1 cellular context compared by ENCODE assay signal in genomic region chr17:55432358-55433028, GRCh38.
TF ChIP-seq lines count a peak whose summit lies in the region.

No MANE protein-coding gene starts in this region.

TF ChIP-seq in K562, 482 proteins besides CTCF, POLR2A, EP300 and RAD21 (continued from another document and continues in another):
- TF ChIP-seq CHD4 (IDR thresholded peaks at IDR 0.05; ENCODE audit: insufficient read depth, insufficient replicate concordance, low read depth, low read length, poor library complexity, severe bottlenecking) (no peak), POU5F1 (IDR thresholded peaks at IDR 0.05; ENCODE audit: borderline replicate concordance, low read depth, low read length, partially characterized antibody) (no peak), SRF (CRISPR knock-in tag; IDR thresholded peaks at IDR 0.05) (no peak), SUPT5H (IDR thresholded peaks at IDR 0.05) (no peak), NFRKB (IDR thresholded peaks at IDR 0.05; ENCODE audit: low read depth) (no peak), PHTF2 (CRISPR knock-in tag; IDR thresholded peaks at IDR 0.05) (no peak), PPARD (CRISPR knock-in tag; IDR thresholded peaks at IDR 0.05) (no peak), POLR2G (IDR thresholded peaks at IDR 0.05; ENCODE audit: low read depth, low read length) (no peak), PCBP2 (IDR thresholded peaks at IDR 0.05; ENCODE audit: low read depth, low read length, poor library complexity, severe bottlenecking) (no peak), FOS (IDR thresholded peaks at IDR 0.05; ENCODE audit: extremely low read depth, insufficient read length) (no peak), ETV5 (CRISPR knock-in tag; IDR thresholded peaks at IDR 0.05; ENCODE audit: low read depth) (no peak), ADNP (tag; IDR thresholded peaks at IDR 0.05) (no peak), SLC30A9 (CRISPR knock-in tag; IDR thresholded peaks at IDR 0.05) (no peak), DPF2 (IDR thresholded peaks at IDR 0.05) (no peak), ZNF75A (CRISPR knock-in tag; IDR thresholded peaks at IDR 0.05) (no peak), NUFIP1 (IDR thresholded peaks at IDR 0.05; ENCODE audit: partially characterized antibody) (no peak), ZNF561 (CRISPR knock-in tag; conservative IDR thresholded peaks at IDR 0.05) (no peak), SAFB (IDR thresholded peaks at IDR 0.05; ENCODE audit: borderline replicate concordance, low read depth, low read length) (no peak), GTF3C2 (IDR thresholded peaks at IDR 0.05; ENCODE audit: borderline replicate concordance, extremely low read depth, insufficient read length) (no peak), RBM34 (IDR thresholded peaks at IDR 0.05; ENCODE audit: borderline replicate concordance, insufficient read depth, low read length) (no peak), BMI1 (IDR thresholded peaks at IDR 0.05; ENCODE audit: low read length) (no peak), TFE3 (CRISPR knock-in tag; IDR thresholded peaks at IDR 0.05) (no peak), MTA1 (IDR thresholded peaks at IDR 0.05; ENCODE audit: borderline replicate concordance) (no peak), HNRNPUL1 (IDR thresholded peaks at IDR 0.05; ENCODE audit: low read length) (no peak), SMARCC2 (IDR thresholded peaks at IDR 0.05; ENCODE audit: low read depth) (no peak), CREB5 (CRISPR knock-in tag; IDR thresholded peaks at IDR 0.05) (no peak), ARNT (IDR thresholded peaks at IDR 0.05) (no peak), BRF2 (IDR thresholded peaks at IDR 0.05; ENCODE audit: borderline replicate concordance, insufficient read depth, insufficient read length) (no peak), ZNF263 (CRISPR knock-in tag; IDR thresholded peaks at IDR 0.05; ENCODE audit: borderline replicate concordance) (no peak), MEF2A (IDR thresholded peaks at IDR 0.05; ENCODE audit: control insufficient read depth, low read depth, low read length) (no peak), CREBBP (IDR thresholded peaks at IDR 0.05; ENCODE audit: low read depth, low read length) (no peak), EP400 (IDR thresholded peaks at IDR 0.05) (no peak)
- TF ChIP-seq, protein P1, sequence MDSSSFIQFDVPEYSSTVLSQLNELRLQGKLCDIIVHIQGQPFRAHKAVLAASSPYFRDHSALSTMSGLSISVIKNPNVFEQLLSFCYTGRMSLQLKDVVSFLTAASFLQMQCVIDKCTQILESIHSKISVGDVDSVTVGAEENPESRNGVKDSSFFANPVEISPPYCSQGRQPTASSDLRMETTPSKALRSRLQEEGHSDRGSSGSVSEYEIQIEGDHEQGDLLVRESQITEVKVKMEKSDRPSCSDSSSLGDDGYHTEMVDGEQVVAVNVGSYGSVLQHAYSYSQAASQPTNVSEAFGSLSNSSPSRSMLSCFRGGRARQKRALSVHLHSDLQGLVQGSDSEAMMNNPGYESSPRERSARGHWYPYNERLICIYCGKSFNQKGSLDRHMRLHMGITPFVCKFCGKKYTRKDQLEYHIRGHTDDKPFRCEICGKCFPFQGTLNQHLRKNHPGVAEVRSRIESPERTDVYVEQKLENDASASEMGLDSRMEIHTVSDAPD (CRISPR knock-in tag; IDR thresholded peaks at IDR 0.05) = no peak; the same call in 1 of the 2 replicates
- TF ChIP-seq, protein P2, sequence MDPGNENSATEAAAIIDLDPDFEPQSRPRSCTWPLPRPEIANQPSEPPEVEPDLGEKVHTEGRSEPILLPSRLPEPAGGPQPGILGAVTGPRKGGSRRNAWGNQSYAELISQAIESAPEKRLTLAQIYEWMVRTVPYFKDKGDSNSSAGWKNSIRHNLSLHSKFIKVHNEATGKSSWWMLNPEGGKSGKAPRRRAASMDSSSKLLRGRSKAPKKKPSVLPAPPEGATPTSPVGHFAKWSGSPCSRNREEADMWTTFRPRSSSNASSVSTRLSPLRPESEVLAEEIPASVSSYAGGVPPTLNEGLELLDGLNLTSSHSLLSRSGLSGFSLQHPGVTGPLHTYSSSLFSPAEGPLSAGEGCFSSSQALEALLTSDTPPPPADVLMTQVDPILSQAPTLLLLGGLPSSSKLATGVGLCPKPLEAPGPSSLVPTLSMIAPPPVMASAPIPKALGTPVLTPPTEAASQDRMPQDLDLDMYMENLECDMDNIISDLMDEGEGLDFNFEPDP (CRISPR knock-in tag; IDR thresholded peaks at IDR 0.05) = no peak
- TF ChIP-seq, protein P3, sequence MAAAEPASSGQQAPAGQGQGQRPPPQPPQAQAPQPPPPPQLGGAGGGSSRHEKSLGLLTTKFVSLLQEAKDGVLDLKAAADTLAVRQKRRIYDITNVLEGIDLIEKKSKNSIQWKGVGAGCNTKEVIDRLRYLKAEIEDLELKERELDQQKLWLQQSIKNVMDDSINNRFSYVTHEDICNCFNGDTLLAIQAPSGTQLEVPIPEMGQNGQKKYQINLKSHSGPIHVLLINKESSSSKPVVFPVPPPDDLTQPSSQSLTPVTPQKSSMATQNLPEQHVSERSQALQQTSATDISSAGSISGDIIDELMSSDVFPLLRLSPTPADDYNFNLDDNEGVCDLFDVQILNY (CRISPR knock-in tag; IDR thresholded peaks at IDR 0.05) = no peak
- TF ChIP-seq, protein P4, sequence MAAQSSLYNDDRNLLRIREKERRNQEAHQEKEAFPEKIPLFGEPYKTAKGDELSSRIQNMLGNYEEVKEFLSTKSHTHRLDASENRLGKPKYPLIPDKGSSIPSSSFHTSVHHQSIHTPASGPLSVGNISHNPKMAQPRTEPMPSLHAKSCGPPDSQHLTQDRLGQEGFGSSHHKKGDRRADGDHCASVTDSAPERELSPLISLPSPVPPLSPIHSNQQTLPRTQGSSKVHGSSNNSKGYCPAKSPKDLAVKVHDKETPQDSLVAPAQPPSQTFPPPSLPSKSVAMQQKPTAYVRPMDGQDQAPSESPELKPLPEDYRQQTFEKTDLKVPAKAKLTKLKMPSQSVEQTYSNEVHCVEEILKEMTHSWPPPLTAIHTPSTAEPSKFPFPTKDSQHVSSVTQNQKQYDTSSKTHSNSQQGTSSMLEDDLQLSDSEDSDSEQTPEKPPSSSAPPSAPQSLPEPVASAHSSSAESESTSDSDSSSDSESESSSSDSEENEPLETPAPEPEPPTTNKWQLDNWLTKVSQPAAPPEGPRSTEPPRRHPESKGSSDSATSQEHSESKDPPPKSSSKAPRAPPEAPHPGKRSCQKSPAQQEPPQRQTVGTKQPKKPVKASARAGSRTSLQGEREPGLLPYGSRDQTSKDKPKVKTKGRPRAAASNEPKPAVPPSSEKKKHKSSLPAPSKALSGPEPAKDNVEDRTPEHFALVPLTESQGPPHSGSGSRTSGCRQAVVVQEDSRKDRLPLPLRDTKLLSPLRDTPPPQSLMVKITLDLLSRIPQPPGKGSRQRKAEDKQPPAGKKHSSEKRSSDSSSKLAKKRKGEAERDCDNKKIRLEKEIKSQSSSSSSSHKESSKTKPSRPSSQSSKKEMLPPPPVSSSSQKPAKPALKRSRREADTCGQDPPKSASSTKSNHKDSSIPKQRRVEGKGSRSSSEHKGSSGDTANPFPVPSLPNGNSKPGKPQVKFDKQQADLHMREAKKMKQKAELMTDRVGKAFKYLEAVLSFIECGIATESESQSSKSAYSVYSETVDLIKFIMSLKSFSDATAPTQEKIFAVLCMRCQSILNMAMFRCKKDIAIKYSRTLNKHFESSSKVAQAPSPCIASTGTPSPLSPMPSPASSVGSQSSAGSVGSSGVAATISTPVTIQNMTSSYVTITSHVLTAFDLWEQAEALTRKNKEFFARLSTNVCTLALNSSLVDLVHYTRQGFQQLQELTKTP (IDR thresholded peaks at IDR 0.05; ENCODE audit: low read depth in 1 of 2, partially characterized antibody in 2 of 2) = no peak
- TF ChIP-seq, protein P5, sequence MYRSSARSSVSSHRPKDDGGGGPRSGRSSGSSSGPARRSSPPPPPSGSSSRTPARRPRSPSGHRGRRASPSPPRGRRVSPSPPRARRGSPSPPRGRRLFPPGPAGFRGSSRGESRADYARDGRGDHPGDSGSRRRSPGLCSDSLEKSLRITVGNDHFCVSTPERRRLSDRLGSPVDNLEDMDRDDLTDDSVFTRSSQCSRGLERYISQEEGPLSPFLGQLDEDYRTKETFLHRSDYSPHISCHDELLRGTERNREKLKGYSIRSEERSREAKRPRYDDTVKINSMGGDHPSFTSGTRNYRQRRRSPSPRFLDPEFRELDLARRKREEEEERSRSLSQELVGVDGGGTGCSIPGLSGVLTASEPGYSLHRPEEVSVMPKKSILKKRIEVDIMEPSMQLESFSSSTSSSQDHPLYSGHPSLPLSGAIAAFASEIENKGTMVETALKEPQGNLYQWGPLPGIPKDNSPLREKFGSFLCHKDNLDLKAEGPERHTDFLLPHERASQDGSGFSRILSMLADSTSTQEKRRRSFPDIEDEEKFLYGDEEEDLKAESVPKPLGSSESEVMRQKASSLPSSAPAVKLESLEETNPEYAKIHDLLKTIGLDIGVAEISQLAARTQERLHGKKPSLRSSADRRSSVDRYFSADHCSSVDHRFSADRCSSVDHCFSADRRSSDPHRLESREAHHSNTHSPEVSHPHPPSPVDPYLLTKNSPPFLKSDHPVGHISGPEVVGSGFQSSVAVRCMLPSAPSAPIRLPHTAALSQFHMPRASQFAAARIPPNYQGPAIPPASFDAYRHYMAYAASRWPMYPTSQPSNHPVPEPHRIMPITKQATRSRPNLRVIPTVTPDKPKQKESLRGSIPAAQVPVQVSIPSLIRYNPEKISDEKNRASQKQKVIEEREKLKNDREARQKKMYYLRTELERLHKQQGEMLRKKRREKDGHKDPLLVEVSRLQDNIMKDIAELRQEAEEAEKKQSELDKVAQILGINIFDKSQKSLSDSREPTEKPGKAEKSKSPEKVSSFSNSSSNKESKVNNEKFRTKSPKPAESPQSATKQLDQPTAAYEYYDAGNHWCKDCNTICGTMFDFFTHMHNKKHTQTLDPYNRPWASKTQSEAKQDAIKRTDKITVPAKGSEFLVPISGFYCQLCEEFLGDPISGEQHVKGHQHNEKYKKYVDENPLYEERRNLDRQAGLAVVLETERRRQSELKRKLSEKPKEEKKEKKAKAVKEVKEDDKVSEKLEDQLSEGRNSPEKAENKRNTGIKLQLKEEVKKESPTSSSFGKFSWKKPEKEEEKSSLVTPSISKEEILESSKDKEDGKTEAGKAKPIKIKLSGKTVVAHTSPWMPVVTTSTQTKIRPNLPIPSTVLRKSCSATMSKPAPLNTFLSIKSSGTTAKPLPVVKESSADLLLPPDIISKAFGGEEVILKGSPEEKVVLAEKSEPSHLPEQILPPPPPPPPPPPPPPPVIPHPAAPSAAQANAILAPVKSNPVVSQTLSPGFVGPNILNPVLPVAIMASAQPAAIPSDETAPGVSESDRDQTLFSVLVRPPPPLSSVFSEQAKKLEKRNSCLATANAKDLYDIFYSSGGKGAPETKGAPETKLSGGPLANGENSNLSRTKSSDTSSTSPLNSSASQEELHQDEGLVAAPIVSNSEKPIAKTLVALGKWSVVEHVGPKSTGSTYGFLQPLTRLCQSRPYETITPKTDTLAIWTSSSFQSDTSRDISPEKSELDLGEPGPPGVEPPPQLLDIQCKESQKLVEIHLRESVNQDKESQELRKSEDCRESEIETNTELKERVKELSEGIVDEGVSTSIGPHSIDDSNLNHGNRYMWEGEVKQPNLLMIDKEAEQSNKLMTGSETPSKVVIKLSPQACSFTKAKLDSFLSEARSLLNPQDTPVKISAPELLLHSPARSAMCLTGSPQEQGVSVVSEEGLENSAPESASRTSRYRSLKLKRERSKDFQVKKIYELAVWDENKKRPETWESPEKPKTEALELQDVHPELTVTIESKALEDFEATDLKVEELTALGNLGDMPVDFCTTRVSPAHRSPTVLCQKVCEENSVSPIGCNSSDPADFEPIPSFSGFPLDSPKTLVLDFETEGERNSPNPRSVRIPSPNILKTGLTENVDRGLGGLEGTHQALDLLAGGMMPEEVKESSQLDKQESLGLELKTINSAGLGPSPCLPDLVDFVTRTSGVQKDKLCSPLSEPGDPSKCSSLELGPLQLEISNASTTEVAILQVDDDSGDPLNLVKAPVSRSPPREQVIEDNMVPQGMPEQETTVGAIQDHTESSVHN (IDR thresholded peaks at IDR 0.05; ENCODE audit: borderline replicate concordance in 1 of 2, low read depth in 1 of 2) = no peak
